ENCODE assay signal across 24 cellular contexts in the genomic region with DNA sequence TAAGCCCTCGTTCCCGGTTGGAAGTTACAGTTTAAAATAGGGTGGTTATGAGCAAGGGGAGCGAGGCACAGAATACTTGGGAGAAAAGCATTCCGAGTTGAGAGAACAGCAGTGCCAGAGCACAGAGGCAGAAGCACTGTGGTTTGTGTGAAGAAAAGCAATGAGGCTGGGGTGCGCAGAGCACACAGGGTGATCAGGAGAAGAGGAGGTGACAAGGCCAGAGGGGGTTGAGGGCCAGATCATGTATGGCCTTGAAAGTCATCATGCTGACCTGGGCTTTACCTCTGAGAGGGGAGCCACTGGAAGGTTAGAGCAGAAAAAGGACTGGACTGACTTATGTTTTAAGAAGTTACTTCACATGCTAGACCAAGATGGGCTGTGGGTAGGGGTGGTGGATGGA. TPM values are rescaled to one million over a fixed set of nuclear protein-coding genes. Genes with fewer than 3 reads are reported as not detected.
DNase-seq lines count a peak whose midpoint lies in the region; ATAC-seq and TF ChIP-seq lines count a peak whose summit lies in the region.
"Had no signal": no experiment of that assay in that cellular context is flagged by ENCODE, and none has a peak within 500 bp of the region (broad histone marks: within the 10 kb centered on the region; RNA-seq: fewer than 3 reads in every experiment).

No MANE protein-coding gene starts in this region.

- TF ChIP-seq CTCF in MM.1S (IDR thresholded peaks at IDR 0.05; ENCODE audit: low read length) (no peak), transverse colon (IDR thresholded peaks at IDR 0.05) (no peak)

- H3K4me3 ChIP-seq in MM.1S (ENCODE audit: low read length): peak overlapping the region; percentile 9; the same call in 1 of the 2 replicates
- H3K4me3 ChIP-seq in transverse colon: no peak overlapping the region
- H3K4me3 ChIP-seq: adrenal gland, cardiac muscle cell, esophagus muscularis mucosa, upper lobe of right lung had no signal

- H3K9ac ChIP-seq in MM.1S (ENCODE audit: low read length): peak overlapping the region; percentile 86

- H3K4me1 Mint-ChIP-seq in activated naive CD8-positive, alpha-beta T cell (ENCODE audit: low read depth): peaks cover 40% of the 10 kb centered on the region
- peaks cover 45% of the 10 kb centered on the region for H3K4me1 Mint-ChIP-seq in activated naive CD8-positive, alpha-beta T cell treated with anti-CD3 and anti-CD28 coated beads, Interleukin-2, amount 50 U/mL, for 24 hours
- H3K4me1 Mint-ChIP-seq in central memory CD8-positive, alpha-beta T cell: peaks cover 29% of the 10 kb centered on the region

- H3K36me3 Mint-ChIP-seq in activated naive CD8-positive, alpha-beta T cell: peaks cover 3% of the 10 kb centered on the region
- H3K36me3 Mint-ChIP-seq in activated naive CD8-positive, alpha-beta T cell treated with anti-CD3 and anti-CD28 coated beads, Interleukin-2, amount 50 U/mL, for 24 hours (ENCODE audit: low read depth): no peaks in the 10 kb centered on the region
- peaks cover 7% of the 10 kb centered on the region for H3K36me3 Mint-ChIP-seq in central memory CD8-positive, alpha-beta T cell (ENCODE audit: insufficient read depth)

- H3K9me3 Mint-ChIP-seq in activated naive CD8-positive, alpha-beta T cell (ENCODE audit: low read depth): no peaks in the 10 kb centered on the region
- H3K9me3 Mint-ChIP-seq in activated naive CD8-positive, alpha-beta T cell treated with anti-CD3 and anti-CD28 coated beads, Interleukin-2, amount 50 U/mL, for 24 hours: no peaks in the 10 kb centered on the region
- no peaks in the 10 kb centered on the region for H3K9me3 Mint-ChIP-seq in central memory CD8-positive, alpha-beta T cell
- H3K9me3 Mint-ChIP-seq: activated B cell treated with CpG ODN at 0.5 μM for 24 hours had no signal

- no peak for TF ChIP-seq POLR2A in transverse colon (IDR thresholded peaks at IDR 0.05)

- H3K27me3 Mint-ChIP-seq in activated naive CD8-positive, alpha-beta T cell: no peaks in the 10 kb centered on the region
- H3K27me3 Mint-ChIP-seq in activated naive CD8-positive, alpha-beta T cell treated with anti-CD3 and anti-CD28 coated beads, Interleukin-2, amount 50 U/mL, for 24 hours: no peaks in the 10 kb centered on the region
- H3K27me3 Mint-ChIP-seq in central memory CD8-positive, alpha-beta T cell: no peaks in the 10 kb centered on the region

- peaks cover 62% of the 10 kb centered on the region for H3K4me1 ChIP-seq in MM.1S (ENCODE audit: low read length)
- peaks cover 5 to 19% (median 11%) of the 10 kb centered on the region in 4 donors for H3K4me1 ChIP-seq in transverse colon

- peaks cover 73% of the 10 kb centered on the region for H3F3A ChIP-seq in MM.1S (ENCODE audit: insufficient read depth, low read length)

- in situ Hi-C loops in transverse colon (cut with MboI; ENCODE audit: low pct_ligation_motif_present in 1 of 4, low pct_unique_long_range_greater_than_20kb in 1 of 4, low sequenced_read_pairs in 3 of 4): loop anchor here in 1 of 4 donors (25.0 kb wide), 1 partner anchor 101 kb away; the partner anchor contains the start of gene BTN2A1

- peaks cover 20% of the 10 kb centered on the region for H3K79me2 ChIP-seq in MM.1S (ENCODE audit: low read length)

- H2AFZ ChIP-seq in MM.1S (ENCODE audit: low read length): no peak overlapping the region

- H3K9me3 ChIP-seq in MM.1S (replicated peaks; ENCODE audit: insufficient read depth, low read length): no peaks in the 10 kb centered on the region
- H3K9me3 ChIP-seq in transverse colon: no peaks in the 10 kb centered on the region
- H3K9me3 ChIP-seq: adrenal gland, esophagus muscularis mucosa, upper lobe of right lung had no signal

- no peak for TF ChIP-seq EP300 in transverse colon (IDR thresholded peaks at IDR 0.05; ENCODE audit: low read depth)

- no peak for ATAC-seq in activated naive CD8-positive, alpha-beta T cell treated with anti-CD3 and anti-CD28 coated beads, Interleukin-2, amount 50 U/mL, for 24 hours
- no peak for ATAC-seq in central memory CD8-positive, alpha-beta T cell (replicated peaks; ENCODE audit: extremely low read depth, poor library complexity, severe bottlenecking)
- ATAC-seq in HG02938 (IDR thresholded peaks at IDR 0.05; ENCODE audit: unreplicated experiment): no peak
- ATAC-seq in HG03457 (IDR thresholded peaks at IDR 0.05; ENCODE audit: unreplicated experiment): no peak
- ATAC-seq: left cardiac atrium; Right ventricle myocardium inferior; stimulated activated naive CD8-positive, alpha-beta T cell treated with anti-CD3 and anti-CD28 coated beads, Interleukin-15, Interleukin-2, amounts not matched to agents 100 U/mL and 50 U/mL, for 24 hours; upper lobe of right lung had no signal

- no peak for DNase-seq in activated naive CD8-positive, alpha-beta T cell treated with anti-CD3 and anti-CD28 coated beads, Interleukin-2, amount 50 U/mL, for 24 hours
- peak; percentile 58 for DNase-seq in MM.1S
- no peak for DNase-seq in central memory CD8-positive, alpha-beta T cell (ENCODE audit: low spot score in 2 of 2)
- DNase-seq in transverse colon: no peak
- DNase-seq in dermis blood vessel endothelial cell: no peak
- DNase-seq: activated B cell treated with CpG ODN at 0.5 μM for 24 hours; activated CD8-positive, alpha-beta memory T cell treated with anti-CD3 and anti-CD28 coated beads, Interleukin-2, amount 50 U/mL, for 48 hours; adrenal gland; DND-41; GOT3; left cardiac atrium; midbrain; NCI-H1930; NCI-H446 treated with DMSO at 0.1 percent for 48 hours; occipital lobe; stimulated activated CD4-positive, alpha-beta T cell treated with anti-CD3 and anti-CD28 coated beads, Interleukin-15, amount 100 ng/mL, for 24 hours; stimulated activated naive CD8-positive, alpha-beta T cell treated with anti-CD3 and anti-CD28 coated beads, Interleukin-15, Interleukin-2, amounts not matched to agents 100 U/mL and 50 U/mL, for 24 hours; upper lobe of right lung had no signal

- peak overlapping the region; percentile 77 for H3K4me2 ChIP-seq in MM.1S (ENCODE audit: low read depth, low read length)

- H3K27ac ChIP-seq in MM.1S (ENCODE audit: low read length) (peak overlapping the region; percentile 100), transverse colon (peak overlapping the region in 3 of 4 donors; percentile 6 to 62 (median 17))
- H3K27ac ChIP-seq: adrenal gland, cardiac muscle cell, esophagus muscularis mucosa had no signal

- H3K4me3 Mint-ChIP-seq in activated naive CD8-positive, alpha-beta T cell: peak overlapping the region; percentile 85
- H3K4me3 Mint-ChIP-seq in activated naive CD8-positive, alpha-beta T cell treated with anti-CD3 and anti-CD28 coated beads, Interleukin-2, amount 50 U/mL, for 24 hours: no peak overlapping the region
- peak overlapping the region; percentile 72 for H3K4me3 Mint-ChIP-seq in central memory CD8-positive, alpha-beta T cell

- H3K36me3 ChIP-seq in MM.1S (replicated peaks; ENCODE audit: insufficient read depth, low read length): no peaks in the 10 kb centered on the region
- no peaks in the 10 kb centered on the region for H3K36me3 ChIP-seq in transverse colon
- H3K36me3 ChIP-seq: adrenal gland, cardiac muscle cell, esophagus muscularis mucosa, upper lobe of right lung had no signal

- H3K9me2 ChIP-seq in MM.1S (replicated peaks; ENCODE audit: insufficient read depth, low read length): no peaks in the 10 kb centered on the region

- H4K20me1 ChIP-seq in MM.1S (ENCODE audit: insufficient read depth, low read length): no peaks in the 10 kb centered on the region

- peak overlapping the region; percentile 96 for H3K27ac Mint-ChIP-seq in activated naive CD8-positive, alpha-beta T cell
- H3K27ac Mint-ChIP-seq in activated naive CD8-positive, alpha-beta T cell treated with anti-CD3 and anti-CD28 coated beads, Interleukin-2, amount 50 U/mL, for 24 hours: no peak overlapping the region
- peak overlapping the region; percentile 92 for H3K27ac Mint-ChIP-seq in central memory CD8-positive, alpha-beta T cell (ENCODE audit: low read depth)
- H3K27ac Mint-ChIP-seq: activated B cell treated with CpG ODN at 0.5 μM for 24 hours had no signal

- intact Hi-C loops in transverse colon (cut with DNase I; ENCODE audit: low total_unique reads): no loop called here

- no peaks in the 10 kb centered on the region for H3K27me3 ChIP-seq in MM.1S (replicated peaks; ENCODE audit: insufficient read depth, low read length)
- no peaks in the 10 kb centered on the region for H3K27me3 ChIP-seq in transverse colon
- H3K27me3 ChIP-seq: adrenal gland, cardiac muscle cell, esophagus muscularis mucosa, upper lobe of right lung had no signal

- 86 to 91% methylated on average over 3 to 5 of the region's 5 CpGs for WGBS in transverse colon (ENCODE audit: low coverage in 1 of 2), 2 donors

RNA-seq across cellular contexts. Expression of gene BTN3A2, which starts 3.5 kb away (rescaled TPM):
- total RNA-seq in transverse colon: 10 to 100 TPM in 2 of 4 donors, 1 to 10 TPM in 2; 4.5 to 39.1 (median 18.7) TPM
- total RNA-seq in dermis blood vessel endothelial cell: 28.8 and 44.4 TPM in 2 replicates

RNA-seq across cellular contexts. Expression of gene BTN2A2, which starts 21.4 kb away (rescaled TPM):
- total RNA-seq in transverse colon: 10 to 100 TPM in 2 of 4 donors, 1 to 10 TPM in 2; 6.0 to 14.6 (median 11.5) TPM
- 13.8 and 15.0 TPM in 2 replicates for total RNA-seq in dermis blood vessel endothelial cell

RNA-seq across cellular contexts. Expression of gene BTN3A1, which starts 40.5 kb away (rescaled TPM):
- 10 to 100 TPM; 15.7 to 43.2 (median 20.4) TPM for total RNA-seq in transverse colon
- total RNA-seq in dermis blood vessel endothelial cell: 21.7 and 25.0 TPM in 2 replicates
